8 cellular contexts compared by ENCODE assay signal in genomic region chr3:196741401-196741761, GRCh38. TPM values are rescaled to one million over a fixed set of nuclear protein-coding genes. Genes with fewer than 3 reads are reported as not detected.
DNase-seq lines count a peak whose midpoint lies in the region; ATAC-seq and TF ChIP-seq lines count a peak whose summit lies in the region.

No MANE protein-coding gene starts in this region.

- no peak overlapping the region for H3K4ac ChIP-seq in H9 (ENCODE audit: low read depth, low read length)

- WGBS in H9 (ENCODE audit: extremely low coverage, insufficient read length, low lambda C conversion rate), result no CpG with 5 or more reads among the region's 5 CpGs
- 29% methylated on average over 5 of the region's 5 CpGs for WGBS in right cardiac atrium
- WGBS in smooth muscle cell (ENCODE audit: low lambda C conversion rate), result 34% methylated on average over 5 of the region's 5 CpGs

- H3K27ac Mint-ChIP-seq in H9, result no peak overlapping the region; a peak in 1 of 7 replicates

- no peak for ATAC-seq in right cardiac atrium
- no peak for ATAC-seq in HG03095 (IDR thresholded peaks at IDR 0.05; ENCODE audit: unreplicated experiment)

- H3K23ac ChIP-seq in H9 (ENCODE audit: insufficient read length, low read depth, low read length), result no peak overlapping the region

- no peak overlapping the region for H4K91ac ChIP-seq in H9 (ENCODE audit: insufficient read length, low read depth, low read length)

- no peaks in the 10 kb centered on the region; the same call in 1 of the 2 replicates for H3K4me1 ChIP-seq in H9 (ENCODE audit: insufficient read depth, low read length)
- H3K4me1 ChIP-seq in right cardiac atrium (ENCODE audit: control insufficient read depth, insufficient read depth, low read length), result no peaks in the 10 kb centered on the region
- H3K4me1 ChIP-seq in smooth muscle cell (ENCODE audit: low read depth), result peaks cover 11% of the 10 kb centered on the region

- peak overlapping the region; percentile 87 for H3K4me3 ChIP-seq in right cardiac atrium (ENCODE audit: low read length)
- peak overlapping the region; percentile 96 for H3K4me3 ChIP-seq in smooth muscle cell

- no peak overlapping the region for H3T11ph ChIP-seq in H9 (ENCODE audit: low read length)

- no peak overlapping the region for H2BK120ac ChIP-seq in H9 (ENCODE audit: low read depth, low read length, poor library complexity, severe bottlenecking)

- H3K18ac ChIP-seq in H9 (ENCODE audit: insufficient read length, low read depth, low read length), result no peak overlapping the region

- H3K4me2 ChIP-seq in H9 (ENCODE audit: insufficient read depth, insufficient read length, low read length), result peak overlapping the region; percentile 97
- H3K4me2 ChIP-seq in smooth muscle cell, result peak overlapping the region; percentile 93

- peaks cover 32% of the 10 kb centered on the region; the same call in 1 of the 2 replicates for H3K79me2 ChIP-seq in H9 (ENCODE audit: insufficient read depth, low read length)
- H3K79me2 ChIP-seq in smooth muscle cell (ENCODE audit: low read depth), result peaks cover 57% of the 10 kb centered on the region

- peaks cover 5 to 12% (median 6%) of the 10 kb centered on the region in 3 experiments; a peak in 5 of 7 replicates for H3K36me3 Mint-ChIP-seq in H9 (ENCODE audit: insufficient read depth in 1 of 3, low read depth in 3 of 3)

- no peak overlapping the region for H4K8ac ChIP-seq in H9 (replicated peaks; ENCODE audit: insufficient read length, low read depth, low read length)

- TF ChIP-seq CTCF in H9 (conservative IDR thresholded peaks at IDR 0.05) (no peak), VCaP (conservative IDR thresholded peaks at IDR 0.05) (no peak), smooth muscle cell (IDR thresholded peaks at IDR 0.05; ENCODE audit: borderline replicate concordance, insufficient read depth, poor library complexity, severe bottlenecking) (no peak)

- H2BK5ac ChIP-seq in H9 (ENCODE audit: insufficient read length, low read length), result no peak overlapping the region

- H3K27ac ChIP-seq in H9 (ENCODE audit: insufficient read length, low read depth, low read length), result no peak overlapping the region
- H3K27ac ChIP-seq in VCaP, result peak overlapping the region; percentile 97
- no peak overlapping the region for H3K27ac ChIP-seq in right cardiac atrium (ENCODE audit: low read length)
- peak overlapping the region; percentile 98 for H3K27ac ChIP-seq in smooth muscle cell (ENCODE audit: low read depth)

- H3K56ac ChIP-seq in H9 (ENCODE audit: insufficient read length, low read depth, low read length), result no peak overlapping the region

- H3K27me3 ChIP-seq in H9 (ENCODE audit: insufficient read depth, low read length) (no peaks in the 10 kb centered on the region), right cardiac atrium (ENCODE audit: control insufficient read depth, insufficient read depth) (no peaks in the 10 kb centered on the region), smooth muscle cell (ENCODE audit: low read depth) (no peaks in the 10 kb centered on the region)

- H3K9ac ChIP-seq in H9 (ENCODE audit: extremely low read depth, insufficient read length, low read length) (peak overlapping the region; percentile 3), smooth muscle cell (ENCODE audit: low read depth) (peak overlapping the region; percentile 97)

- DNase-seq in H9, result no peak
- no peak for DNase-seq in right cardiac atrium
- no peak for DNase-seq in smooth muscle cell (lab: John Stamatoyannopoulos, UW; ENCODE audit: unreplicated experiment)
- DNase-seq in KBM-7, result no peak
- no peak for DNase-seq in NCI-H187 (lab: John Stamatoyannopoulos, UW)
- DNase-seq in NCI-H510A treated with DMSO at 0.1 percent for 48 hours (lab: John Stamatoyannopoulos, UW), result no peak

- no peaks in the 10 kb centered on the region for H3K36me3 ChIP-seq in smooth muscle cell (ENCODE audit: low read depth)

- in situ Hi-C loops in KBM-7 (cut with MboI; ENCODE audit: low pct_unique_long_range_greater_than_20kb, low sequenced_read_pairs), result no loop called here

- intact Hi-C loops in right cardiac atrium (cut with DNase I), result no loop called here

- H3K23me2 ChIP-seq in H9 (ENCODE audit: insufficient read length, low read depth, low read length, poor library complexity, severe bottlenecking), result peaks cover 7% of the 10 kb centered on the region

- H3K27me3 Mint-ChIP-seq in H9 (ENCODE audit: low read depth), result no peaks in the 10 kb centered on the region

- no peaks in the 10 kb centered on the region for H3F3A ChIP-seq in smooth muscle cell (ENCODE audit: low read depth)

- H2BK12ac ChIP-seq in H9 (ENCODE audit: insufficient read length, low read depth, low read length), result no peak overlapping the region

- no peak overlapping the region for H2BK15ac ChIP-seq in H9 (ENCODE audit: low read depth, low read length)

- H3K9me3 Mint-ChIP-seq in H9, result peaks cover 3 to 5% of the 10 kb centered on the region in 2 experiments; a peak in 4 of 5 replicates

- no peak overlapping the region for H2AK5ac ChIP-seq in H9 (ENCODE audit: insufficient read length, low read length)

- H4K20me1 ChIP-seq in H9 (ENCODE audit: control insufficient read depth, insufficient read depth, insufficient read length), result no peaks in the 10 kb centered on the region
- peaks cover 55% of the 10 kb centered on the region for H4K20me1 ChIP-seq in smooth muscle cell (ENCODE audit: low read depth)

- no peak overlapping the region for H2BK20ac ChIP-seq in H9 (ENCODE audit: low read depth, low read length, poor library complexity, severe bottlenecking)

- H3K79me1 ChIP-seq in H9 (ENCODE audit: insufficient read depth, low read depth, low read length, poor library complexity, severe bottlenecking), result no peaks in the 10 kb centered on the region

- H3K9me3 ChIP-seq in H9 (ENCODE audit: control insufficient read depth, low read depth, low read length) (no peaks in the 10 kb centered on the region), right cardiac atrium (ENCODE audit: control insufficient read depth, low read length) (no peaks in the 10 kb centered on the region), smooth muscle cell (replicated peaks; ENCODE audit: low read depth) (no peaks in the 10 kb centered on the region)

- peak overlapping the region; percentile 99 for H3K4me3 Mint-ChIP-seq in H9

- H2AFZ ChIP-seq in H9 (ENCODE audit: low read length) (no peak overlapping the region), smooth muscle cell (ENCODE audit: low read depth) (no peak overlapping the region)

- no peak overlapping the region for H4K5ac ChIP-seq in H9 (ENCODE audit: insufficient read length, low read depth, low read length)

- H3K14ac ChIP-seq in H9 (ENCODE audit: insufficient read depth, low read length), result no peak overlapping the region

- H3K4me1 Mint-ChIP-seq in H9, result peaks cover 17 to 25% of the 10 kb centered on the region in 2 experiments

RNA-seq across cellular contexts. Expression of gene PAK2, which starts 1.7 kb away (rescaled TPM):
- 60.8 and 65.7 TPM in 2 replicates for total RNA-seq in H9 (2021)
- 10 to 100 TPM; 47.0 to 84.2 (median 54.0) TPM for total RNA-seq in right cardiac atrium
- polyA plus RNA-seq in right cardiac atrium, result 21.8 TPM
- 48.4 and 98.4 TPM in 2 replicates for total RNA-seq in smooth muscle cell
- 20.6 and 22.1 TPM in 2 replicates for polyA plus RNA-seq in smooth muscle cell

RNA-seq across cellular contexts. Expression of gene PIGX, which starts 29.2 kb away (rescaled TPM):
- total RNA-seq in H9 (2021) (18.1 and 20.0 TPM in 2 replicates), right cardiac atrium (10 to 100 TPM; 15.9 to 18.4 (median 16.4) TPM), smooth muscle cell (27.6 and 54.1 TPM in 2 replicates)
- polyA plus RNA-seq in right cardiac atrium (12.0 TPM), smooth muscle cell (34.6 and 44.5 TPM in 2 replicates)

RNA-seq across cellular contexts. Expression of gene CEP19, which starts 29.3 kb away (rescaled TPM):
- 1.2 and 1.3 TPM in 2 replicates for total RNA-seq in H9 (2021)
- total RNA-seq in right cardiac atrium, result 1 to 10 TPM; 1.3 to 2.4 (median 1.7) TPM
- 1.4 TPM for polyA plus RNA-seq in right cardiac atrium
- total RNA-seq in smooth muscle cell, result 0.63 and 4.6 TPM in 2 replicates
- polyA plus RNA-seq in smooth muscle cell, result 4.4 and 6.5 TPM in 2 replicates

Comparison
In these comparisons a context has a peak if more than half of its experiments do, and no peak if none do; other contexts are left out.
1. H3K27ac ChIP-seq: peak in VCaP (single experiment) and smooth muscle cell (single experiment); none in H9 (single experiment) and right cardiac atrium (single experiment).